In the genomic region with DNA sequence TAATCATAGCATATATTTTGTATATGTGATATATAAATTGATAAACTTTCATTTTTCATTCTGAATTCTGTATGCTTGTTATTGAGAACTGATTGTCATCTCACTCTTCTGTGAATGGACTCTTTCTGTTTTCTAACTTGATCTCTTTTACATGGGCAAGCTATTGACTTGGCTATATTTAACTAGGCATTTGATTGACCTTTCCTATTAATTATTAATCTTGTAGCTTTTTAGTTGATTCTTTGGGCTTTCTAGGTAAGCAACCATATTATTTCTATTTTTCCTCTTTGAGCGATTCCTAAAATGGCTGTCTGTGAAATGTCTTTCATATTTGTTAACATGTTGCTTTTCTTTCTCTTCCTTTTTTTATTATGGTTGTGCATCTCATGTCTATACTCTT, we compare ENCODE assay signal across 20 cellular contexts.
"Had no signal": no experiment of that assay in that cellular context is flagged by ENCODE, and none has a peak within 500 bp of the region (broad histone marks: within the 10 kb centered on the region; RNA-seq: fewer than 3 reads in every experiment).

No MANE protein-coding gene starts in this region.

- H3K27me3 Mint-ChIP-seq: naive thymus-derived CD4-positive, alpha-beta T cell; stimulated activated naive B cell treated with anti-CD40 and anti-IgM and Interleukin-4, amounts not matched to agents 10 μg/mL and 1 μg/mL and 100 μg/mL, for 72 hours; stimulated activated naive CD8-positive, alpha-beta T cell treated with anti-CD3 and anti-CD28 coated beads, Interleukin-15, amount 100 ng/mL, for 72 hours had no signal

- H3K4me3 Mint-ChIP-seq: endodermal cell; naive thymus-derived CD4-positive, alpha-beta T cell; nephron progenitor cell; stimulated activated naive B cell treated with anti-CD40 and anti-IgM and Interleukin-4, amounts not matched to agents 10 μg/mL and 1 μg/mL and 100 μg/mL, for 72 hours; stimulated activated naive CD8-positive, alpha-beta T cell treated with anti-CD3 and anti-CD28 coated beads, Interleukin-15, amount 100 ng/mL, for 72 hours had no signal

- ATAC-seq: foreskin keratinocyte; left colon; naive thymus-derived CD4-positive, alpha-beta T cell; psoas muscle; stimulated activated naive B cell treated with anti-CD40 and anti-IgM and Interleukin-4, amounts not matched to agents 10 μg/mL and 1 μg/mL and 100 μg/mL, for 72 hours; stimulated activated naive CD8-positive, alpha-beta T cell treated with anti-CD3 and anti-CD28 coated beads, Interleukin-15, amount 100 ng/mL, for 72 hours; upper lobe of right lung had no signal

- H3K27ac Mint-ChIP-seq: endodermal cell; naive thymus-derived CD4-positive, alpha-beta T cell; nephron progenitor cell; stimulated activated naive B cell treated with anti-CD40 and anti-IgM and Interleukin-4, amounts not matched to agents 10 μg/mL and 1 μg/mL and 100 μg/mL, for 72 hours; stimulated activated naive CD8-positive, alpha-beta T cell treated with anti-CD3 and anti-CD28 coated beads, Interleukin-15, amount 100 ng/mL, for 72 hours had no signal

- H3K27ac ChIP-seq: foreskin keratinocyte, parathyroid adenoma, psoas muscle, sigmoid colon, skin epidermis, testis, tibial nerve, upper lobe of right lung, vagina had no signal

- DNase-seq: effector CD4-positive, alpha-beta T cell; endodermal cell; erythroblast; foreskin keratinocyte; left colon; mammary epithelial cell; naive thymus-derived CD4-positive, alpha-beta T cell; nephron progenitor cell; psoas muscle; sigmoid colon; stimulated activated CD4-positive, alpha-beta T cell treated with anti-CD3 and anti-CD28 coated beads, Interleukin-2, amount 100 ng/mL, for 24 hours; stimulated activated CD4-positive, alpha-beta T cell treated with anti-CD3 and anti-CD28 coated beads, Interleukin-4, amount 100 ng/mL, for 4 hours; stimulated activated naive B cell treated with anti-CD40 and anti-IgM and Interleukin-4, amounts not matched to agents 10 μg/mL and 1 μg/mL and 100 μg/mL, for 72 hours; stimulated activated naive CD8-positive, alpha-beta T cell treated with anti-CD3 and anti-CD28 coated beads, Interleukin-15, amount 100 ng/mL, for 72 hours; testis; upper lobe of right lung had no signal
